ENCODE assay signal across 22 cellular contexts in genomic region chr1:218633238-218633948, GRCh38.
DNase-seq lines count a peak whose midpoint lies in the region; ATAC-seq and TF ChIP-seq lines count a peak whose summit lies in the region.
"Had no signal": no experiment of that assay in that cellular context is flagged by ENCODE, and none has a peak within 500 bp of the region (broad histone marks: within the 10 kb centered on the region; RNA-seq: fewer than 3 reads in every experiment).

No MANE protein-coding gene starts in this region.

- no peak overlapping the region for H3K4me3 Mint-ChIP-seq in endodermal cell
- H3K4me3 Mint-ChIP-seq: activated CD8-positive, alpha-beta T cell treated with anti-CD3 and anti-CD28 coated beads for 36 hours; activated naive CD8-positive, alpha-beta T cell treated with anti-CD3 and anti-CD28 coated beads for 36 hours; CD4-positive, CD25-positive, alpha-beta regulatory T cell; naive B cell; stimulated activated naive CD8-positive, alpha-beta T cell treated with anti-CD3 and anti-CD28 coated beads, Interleukin-15, Interleukin-2, amounts not matched to agents 100 ng/mL and 50 ng/mL, for 24 hours; T-cell had no signal

- no peaks in the 10 kb centered on the region for H3K36me3 Mint-ChIP-seq in endodermal cell (ENCODE audit: low read depth)
- H3K36me3 Mint-ChIP-seq: activated naive CD8-positive, alpha-beta T cell treated with anti-CD3 and anti-CD28 coated beads for 36 hours; CD4-positive, CD25-positive, alpha-beta regulatory T cell; T-cell had no signal

- no peak overlapping the region for H3K9ac ChIP-seq in endodermal cell (ENCODE audit: extremely low read depth, low read length, poor library complexity, severe bottlenecking)
- H3K9ac ChIP-seq: KMS-11 had no signal

- no peaks in the 10 kb centered on the region for H3K36me3 ChIP-seq in endodermal cell (ENCODE audit: control insufficient read depth, insufficient read depth, low read length)
- H3K36me3 ChIP-seq: gastrocnemius medialis, Peyer's patch, SJSA1, thyroid gland had no signal

- ATAC-seq in GM21619 (IDR thresholded peaks at IDR 0.05; ENCODE audit: unreplicated experiment): no peak
- ATAC-seq: activated CD8-positive, alpha-beta T cell treated with anti-CD3 and anti-CD28 coated beads for 36 hours; gastrocnemius medialis; T-cell had no signal

- no peak overlapping the region for H3K4me3 ChIP-seq in endodermal cell (ENCODE audit: low read length)
- no peak overlapping the region for H3K4me3 ChIP-seq in skeletal muscle cell (ENCODE audit: low read depth, low read length)
- no peak overlapping the region for H3K4me3 ChIP-seq in coronary artery
- H3K4me3 ChIP-seq: gastrocnemius medialis, Peyer's patch, SJSA1, thyroid gland had no signal

- DNase-seq in NCI-H82 treated with DMSO at 0.1 percent for 48 hours (lab: John Stamatoyannopoulos, UW; ENCODE audit: unreplicated experiment) (peak; percentile 5), endodermal cell (peak; percentile 70), islet precursor cell (peak; percentile 65), skeletal muscle cell (ENCODE audit: low read depth) (peak; percentile 43), coronary artery (ENCODE audit: low spot score) (no peak), NCI-H1436 treated with DMSO at 0.1 percent for 48 hours (lab: John Stamatoyannopoulos, UW) (no peak)
- DNase-seq: activated CD4-positive, CD25-positive, alpha-beta regulatory T cell treated with anti-CD3 and anti-CD28 coated beads, Interleukin-2, amount 50 U/mL, for 72 hours; activated CD8-positive, alpha-beta T cell treated with anti-CD3 and anti-CD28 coated beads for 36 hours; activated naive CD8-positive, alpha-beta T cell treated with anti-CD3 and anti-CD28 coated beads for 36 hours; CD4-positive, CD25-positive, alpha-beta regulatory T cell; erythroblast; naive B cell; NCI-H1436; NCI-H510A; Peyer's patch; T-cell; thyroid gland had no signal

- H3K27ac Mint-ChIP-seq in endodermal cell: no peak overlapping the region
- H3K27ac Mint-ChIP-seq: activated CD8-positive, alpha-beta T cell treated with anti-CD3 and anti-CD28 coated beads for 36 hours; activated naive CD8-positive, alpha-beta T cell treated with anti-CD3 and anti-CD28 coated beads for 36 hours; CD4-positive, CD25-positive, alpha-beta regulatory T cell; naive B cell; stimulated activated naive CD8-positive, alpha-beta T cell treated with anti-CD3 and anti-CD28 coated beads, Interleukin-15, Interleukin-2, amounts not matched to agents 100 ng/mL and 50 ng/mL, for 24 hours; T-cell had no signal

- H3K9me3 Mint-ChIP-seq in endodermal cell: peaks cover 15% of the 10 kb centered on the region

- WGBS in endodermal cell (ENCODE audit: insufficient coverage in 1 of 2, insufficient read length in 1 of 2), 2 experiments: 83 to 100% methylated on average over 3 to 7 of the region's 7 CpGs

- H3K4me1 ChIP-seq in endodermal cell (ENCODE audit: control insufficient read depth, insufficient read depth, low read length): no peaks in the 10 kb centered on the region
- H3K4me1 ChIP-seq: gastrocnemius medialis, Peyer's patch, SJSA1, thyroid gland had no signal

- TF ChIP-seq CTCF in endodermal cell (conservative IDR thresholded peaks at IDR 0.05): no peak
- TF ChIP-seq CTCF in coronary artery (IDR thresholded peaks at IDR 0.05): no peak

- no peak overlapping the region for H3K27ac ChIP-seq in endodermal cell (ENCODE audit: low read depth, low read length)
- H3K27ac ChIP-seq in coronary artery: no peak overlapping the region
- H3K27ac ChIP-seq: gastrocnemius medialis, KMS-11, Peyer's patch, SJSA1, thyroid gland had no signal

- no peaks in the 10 kb centered on the region for H3K9me3 ChIP-seq in endodermal cell (ENCODE audit: control insufficient read depth, low read length)
- H3K9me3 ChIP-seq: gastrocnemius medialis, Peyer's patch, SJSA1, thyroid gland had no signal

- no peaks in the 10 kb centered on the region for H3K4me1 Mint-ChIP-seq in endodermal cell
- H3K4me1 Mint-ChIP-seq: activated naive CD8-positive, alpha-beta T cell treated with anti-CD3 and anti-CD28 coated beads for 36 hours; CD4-positive, CD25-positive, alpha-beta regulatory T cell; naive B cell; T-cell had no signal

- no peaks in the 10 kb centered on the region for H3K27me3 Mint-ChIP-seq in endodermal cell (ENCODE audit: insufficient read depth)
- H3K27me3 Mint-ChIP-seq: activated CD8-positive, alpha-beta T cell treated with anti-CD3 and anti-CD28 coated beads for 36 hours; activated naive CD8-positive, alpha-beta T cell treated with anti-CD3 and anti-CD28 coated beads for 36 hours; CD4-positive, CD25-positive, alpha-beta regulatory T cell; naive B cell; stimulated activated naive CD8-positive, alpha-beta T cell treated with anti-CD3 and anti-CD28 coated beads, Interleukin-15, Interleukin-2, amounts not matched to agents 100 ng/mL and 50 ng/mL, for 24 hours; T-cell had no signal

- no peaks in the 10 kb centered on the region for H3K27me3 ChIP-seq in endodermal cell (ENCODE audit: control insufficient read depth, insufficient read depth, low read length, poor library complexity, severe bottlenecking)
- H3K27me3 ChIP-seq: gastrocnemius medialis, Peyer's patch, SJSA1, thyroid gland had no signal

Comparison
In these comparisons a context has a peak if more than half of its experiments do, and no peak if none do; other contexts are left out.
1. DNase-seq: peak in NCI-H82 treated with DMSO at 0.1 percent for 48 hours (single experiment), endodermal cell (single experiment), islet precursor cell (single experiment) and skeletal muscle cell (single experiment); none in coronary artery (single experiment) and NCI-H1436 treated with DMSO at 0.1 percent for 48 hours (single experiment).